ENCODE assay signal across 1 cellular context in the genomic region with DNA sequence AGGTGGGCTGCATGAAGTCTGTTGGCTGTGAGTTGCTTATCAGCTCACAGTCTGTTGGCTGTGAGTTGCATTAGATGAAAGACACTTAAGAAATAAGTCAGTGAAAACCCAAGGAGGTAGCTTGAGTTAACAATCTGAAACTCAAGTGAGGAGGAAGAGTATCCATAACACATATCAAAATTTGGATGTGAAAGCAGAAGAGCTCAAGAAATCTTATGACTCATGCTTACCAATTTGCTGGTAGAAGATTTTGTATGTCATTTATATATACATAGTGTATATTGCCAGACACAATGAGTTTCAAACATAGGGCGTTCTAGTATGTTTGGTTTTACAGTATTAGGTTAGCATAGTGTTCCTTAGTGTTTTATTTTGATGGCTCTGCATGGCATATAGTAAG.
A peak's percentile ranks its signal among the peaks of the same experiment; 100 is the strongest.
TF ChIP-seq lines count a peak whose summit lies in the region.

No MANE protein-coding gene starts in this region.

TF ChIP-seq in GM12878, 131 proteins besides CTCF, POLR2A, EP300 and RAD21 (continued from another document):
- TF ChIP-seq, protein P1, sequence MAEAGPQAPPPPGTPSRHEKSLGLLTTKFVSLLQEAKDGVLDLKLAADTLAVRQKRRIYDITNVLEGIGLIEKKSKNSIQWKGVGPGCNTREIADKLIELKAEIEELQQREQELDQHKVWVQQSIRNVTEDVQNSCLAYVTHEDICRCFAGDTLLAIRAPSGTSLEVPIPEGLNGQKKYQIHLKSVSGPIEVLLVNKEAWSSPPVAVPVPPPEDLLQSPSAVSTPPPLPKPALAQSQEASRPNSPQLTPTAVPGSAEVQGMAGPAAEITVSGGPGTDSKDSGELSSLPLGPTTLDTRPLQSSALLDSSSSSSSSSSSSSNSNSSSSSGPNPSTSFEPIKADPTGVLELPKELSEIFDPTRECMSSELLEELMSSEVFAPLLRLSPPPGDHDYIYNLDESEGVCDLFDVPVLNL (IDR thresholded peaks at IDR 0.05; ENCODE audit: low read depth, low read length), result no peak
- TF ChIP-seq RELA (IDR thresholded peaks at IDR 0.05; ENCODE audit: borderline replicate concordance, partially characterized antibody) (no peak), IKZF2 (IDR thresholded peaks at IDR 0.05) (peak in 1 of 2 experiments; percentile 34; a peak in 1 of 4 replicates)
- TF ChIP-seq, protein P2, sequence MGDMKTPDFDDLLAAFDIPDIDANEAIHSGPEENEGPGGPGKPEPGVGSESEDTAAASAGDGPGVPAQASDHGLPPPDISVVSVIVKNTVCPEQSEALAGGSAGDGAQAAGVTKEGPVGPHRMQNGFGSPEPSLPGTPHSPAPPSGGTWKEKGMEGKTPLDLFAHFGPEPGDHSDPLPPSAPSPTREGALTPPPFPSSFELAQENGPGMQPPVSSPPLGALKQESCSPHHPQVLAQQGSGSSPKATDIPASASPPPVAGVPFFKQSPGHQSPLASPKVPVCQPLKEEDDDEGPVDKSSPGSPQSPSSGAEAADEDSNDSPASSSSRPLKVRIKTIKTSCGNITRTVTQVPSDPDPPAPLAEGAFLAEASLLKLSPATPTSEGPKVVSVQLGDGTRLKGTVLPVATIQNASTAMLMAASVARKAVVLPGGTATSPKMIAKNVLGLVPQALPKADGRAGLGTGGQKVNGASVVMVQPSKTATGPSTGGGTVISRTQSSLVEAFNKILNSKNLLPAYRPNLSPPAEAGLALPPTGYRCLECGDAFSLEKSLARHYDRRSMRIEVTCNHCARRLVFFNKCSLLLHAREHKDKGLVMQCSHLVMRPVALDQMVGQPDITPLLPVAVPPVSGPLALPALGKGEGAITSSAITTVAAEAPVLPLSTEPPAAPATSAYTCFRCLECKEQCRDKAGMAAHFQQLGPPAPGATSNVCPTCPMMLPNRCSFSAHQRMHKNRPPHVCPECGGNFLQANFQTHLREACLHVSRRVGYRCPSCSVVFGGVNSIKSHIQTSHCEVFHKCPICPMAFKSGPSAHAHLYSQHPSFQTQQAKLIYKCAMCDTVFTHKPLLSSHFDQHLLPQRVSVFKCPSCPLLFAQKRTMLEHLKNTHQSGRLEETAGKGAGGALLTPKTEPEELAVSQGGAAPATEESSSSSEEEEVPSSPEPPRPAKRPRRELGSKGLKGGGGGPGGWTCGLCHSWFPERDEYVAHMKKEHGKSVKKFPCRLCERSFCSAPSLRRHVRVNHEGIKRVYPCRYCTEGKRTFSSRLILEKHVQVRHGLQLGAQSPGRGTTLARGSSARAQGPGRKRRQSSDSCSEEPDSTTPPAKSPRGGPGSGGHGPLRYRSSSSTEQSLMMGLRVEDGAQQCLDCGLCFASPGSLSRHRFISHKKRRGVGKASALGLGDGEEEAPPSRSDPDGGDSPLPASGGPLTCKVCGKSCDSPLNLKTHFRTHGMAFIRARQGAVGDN (IDR thresholded peaks at IDR 0.05), result no peak
TF ChIP-seq in GM12878: peak in this region for 4.
